28 cellular contexts compared by ENCODE assay signal in the genomic region with DNA sequence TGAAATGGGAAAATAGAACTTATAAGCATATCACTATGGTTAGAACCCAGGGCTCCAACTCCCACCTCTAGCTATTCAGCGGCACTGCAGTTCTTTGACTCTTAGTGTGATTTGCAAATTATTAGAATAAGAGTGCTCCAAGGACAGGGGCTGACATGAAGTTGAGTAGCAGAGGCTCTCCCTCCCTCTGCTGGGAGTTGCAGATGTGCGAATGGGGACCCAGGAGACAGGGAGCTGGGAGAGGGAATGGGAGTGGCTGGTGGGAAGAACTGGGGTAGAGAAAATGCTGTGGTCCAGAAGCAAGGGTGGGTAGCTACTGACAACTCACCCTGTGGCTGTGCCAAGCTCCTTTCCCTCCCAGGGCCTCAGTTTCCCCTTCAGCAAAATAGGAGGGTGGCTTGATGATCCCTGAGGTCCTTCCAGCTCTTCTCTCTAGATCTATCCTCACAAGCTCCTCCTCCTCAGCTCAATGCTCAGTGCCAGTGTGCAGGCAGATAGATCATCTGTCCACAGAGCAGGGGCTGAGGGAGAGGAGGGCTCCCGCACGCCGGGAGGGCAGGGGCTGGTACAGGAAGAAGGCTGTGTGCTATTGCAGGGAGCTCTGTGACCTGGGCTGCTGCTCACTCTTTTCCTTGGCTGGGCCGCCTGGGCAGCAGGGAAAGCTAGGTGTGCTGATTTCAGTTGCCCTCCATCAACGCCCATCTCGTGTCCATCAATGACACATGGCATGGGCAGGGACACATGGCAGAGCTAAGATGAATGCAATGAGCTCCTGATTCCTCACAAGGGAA.
DNase-seq lines count a peak whose midpoint lies in the region; ATAC-seq, FAIRE-seq and TF ChIP-seq lines count a peak whose summit lies in the region.
"Had no signal": no experiment of that assay in that cellular context is flagged by ENCODE, and none has a peak within 500 bp of the region (broad histone marks: within the 10 kb centered on the region; RNA-seq: fewer than 3 reads in every experiment).

No MANE protein-coding gene starts in this region.

- H4K20me1 ChIP-seq in H1 (replicated peaks in 1 of 2; ENCODE audit: control insufficient read depth in 1 of 2, insufficient read depth in 2 of 2, low read length in 2 of 2) (no peaks in the 10 kb centered on the region), neural progenitor cell (ENCODE audit: low read depth) (no peaks in the 10 kb centered on the region)
- H4K20me1 ChIP-seq: BLaER1 had no signal

- H3K4me3 Mint-ChIP-seq in neural progenitor cell: peak overlapping the region; percentile 4
- H3K4me3 Mint-ChIP-seq: CD4-positive, alpha-beta memory T cell; CD4-positive, CD25-positive, alpha-beta regulatory T cell; CD8-positive, alpha-beta memory T cell had no signal

- DNase-seq in Right ventricle myocardium inferior (ENCODE audit: missing footprints) (peak; percentile 54), left ventricle myocardium inferior (no peak), H1 (ENCODE audit: low read depth in 1 of 2, low spot score in 2 of 2) (no peak), neural progenitor cell (ENCODE audit: low spot score) (no peak), kidney (no peak), kidney glomerular epithelial cell (lab: John Stamatoyannopoulos, UW) (no peak)
- no peak for DNase-seq in activated CD8-positive, alpha-beta memory T cell treated with anti-CD3 and anti-CD28 coated beads, Interleukin-2, amount 50 U/mL, for 4 hours
- DNase-seq: 8988T; ACHN; BE2C; C1 segment of cervical spinal cord; CD4-positive, alpha-beta memory T cell; CD4-positive, CD25-positive, alpha-beta regulatory T cell; CD8-positive, alpha-beta memory T cell; COR-L47; DMS 273 treated with DMSO at 0.1 percent for 48 hours; DMS153; DMS53; DMS79; DND-41; EL; GDM1 had no signal

- H3K4me3 ChIP-seq in left ventricle myocardium inferior (no peak overlapping the region), H1 (ENCODE audit: extremely low read depth in 1 of 4, insufficient read depth in 2 of 4, low read depth in 3 of 4, low read length in 4 of 4) (no peak overlapping the region), neural progenitor cell (no peak overlapping the region), kidney (ENCODE audit: low read length in 2 of 2) (no peak overlapping the region)
- H3K4me3 ChIP-seq: BLaER1, GM12878 had no signal

- no peak overlapping the region for H3K9ac ChIP-seq in H1 (replicated peaks in 1 of 4; ENCODE audit: extremely low read depth in 1 of 4, low read depth in 3 of 4, low read length in 3 of 4)
- H3K9ac ChIP-seq in neural progenitor cell: no peak overlapping the region
- no peak overlapping the region for H3K9ac ChIP-seq in kidney (ENCODE audit: low read length in 2 of 2)
- H3K9ac ChIP-seq: BLaER1 had no signal

- no peak overlapping the region for H3K4ac ChIP-seq in H1 (replicated peaks; ENCODE audit: insufficient read length, low read depth, low read length)

- no peak overlapping the region for H3K18ac ChIP-seq in H1 (ENCODE audit: extremely low read depth, low read length)

- TF ChIP-seq RAD21 in H1 (IDR thresholded peaks at IDR 0.05 in 1 of 2, conservative IDR thresholded peaks at IDR 0.05 in 1 of 2; ENCODE audit: low read depth in 2 of 2, low read length in 2 of 2): no peak

- no peak overlapping the region for H4K91ac ChIP-seq in H1 (replicated peaks; ENCODE audit: insufficient read length, low read length)

- peaks cover 52% of the 10 kb centered on the region for H3K27me3 ChIP-seq in left ventricle myocardium inferior (ENCODE audit: low read depth)
- no peaks in the 10 kb centered on the region; a peak in 2 of 7 replicates for H3K27me3 ChIP-seq in H1 (replicated peaks in 1 of 4; ENCODE audit: control insufficient read depth in 3 of 4, extremely low read depth in 1 of 4, insufficient read depth in 3 of 4, low read length in 3 of 4)
- no peaks in the 10 kb centered on the region for H3K27me3 ChIP-seq in neural progenitor cell
- H3K27me3 ChIP-seq: BE2C, BLaER1 had no signal

- H3K79me2 ChIP-seq in H1 (ENCODE audit: control insufficient read depth in 1 of 2, insufficient read depth in 2 of 2, low read length in 2 of 2) (no peaks in the 10 kb centered on the region), neural progenitor cell (ENCODE audit: low read depth) (no peaks in the 10 kb centered on the region)

- CTCF ChIA-PET in H1 (lab: Charles Lee; ENCODE audit: partially characterized antibody): interaction anchor here (0.6 to 2.7 kb wide), 21 partner anchors 8 to 478 kb away, joined by 3 to 14 read pairs (median 4); no protein-coding TSS in a partner anchor

- no peak overlapping the region for H3K14ac ChIP-seq in H1 (ENCODE audit: insufficient read length)

- peaks cover 5% of the 10 kb centered on the region for H3K4me1 ChIP-seq in left ventricle myocardium inferior
- peaks cover 3 to 23% (median 11%) of the 10 kb centered on the region in 4 experiments; a peak in 6 of 7 replicates for H3K4me1 ChIP-seq in H1 (replicated peaks in 1 of 4; ENCODE audit: control insufficient read depth in 3 of 4, insufficient read depth in 4 of 4, low read length in 3 of 4)
- H3K4me1 ChIP-seq in neural progenitor cell: peaks cover 31% of the 10 kb centered on the region
- H3K4me1 ChIP-seq in kidney (ENCODE audit: control insufficient read depth in 1 of 2, insufficient read depth in 1 of 2, low read depth in 1 of 2, low read length in 2 of 2): no peaks in the 10 kb centered on the region

- no peak overlapping the region for H2BK20ac ChIP-seq in H1 (ENCODE audit: low read length)

- peaks cover 8% of the 10 kb centered on the region for H3F3A ChIP-seq in neural progenitor cell (ENCODE audit: low read depth)

- intact Hi-C loops in Right ventricle myocardium inferior (cut with DNase I) (no loop called here), left ventricle myocardium inferior (cut with micrococcal nuclease) (no loop called here), kidney (cut with DNase I) (no loop called here)

- peak overlapping the region; percentile 68; the same call in 1 of the 2 replicates for H2BK12ac ChIP-seq in H1 (ENCODE audit: low read depth, low read length)

- no peak overlapping the region for H2BK120ac ChIP-seq in H1 (replicated peaks; ENCODE audit: low read depth, low read length)

- peak overlapping the region; percentile 76 for H3K27ac Mint-ChIP-seq in neural progenitor cell
- H3K27ac Mint-ChIP-seq: CD4-positive, alpha-beta memory T cell; CD4-positive, CD25-positive, alpha-beta regulatory T cell had no signal

- no peak for TF ChIP-seq EP300 in H1 (IDR thresholded peaks at IDR 0.05; ENCODE audit: borderline replicate concordance in 1 of 2, low read depth in 2 of 2, low read length in 2 of 2)

- H2AK5ac ChIP-seq in H1 (ENCODE audit: low read depth, low read length): no peak overlapping the region

- FAIRE-seq in H1 (lab: Jason Lieb, UNC) (no peak), kidney (lab: Jason Lieb, UNC) (no peak)
- FAIRE-seq: A204.1, GM12878, GM12892, GM18507 had no signal

- H3K9me3 Mint-ChIP-seq in neural progenitor cell: peaks cover 14% of the 10 kb centered on the region
- H3K9me3 Mint-ChIP-seq: CD4-positive, alpha-beta memory T cell; CD8-positive, alpha-beta memory T cell had no signal

- H4K5ac ChIP-seq in H1 (ENCODE audit: insufficient read length, low read depth, low read length): no peak overlapping the region

- H3K56ac ChIP-seq in H1 (replicated peaks; ENCODE audit: insufficient read length, low read depth, low read length): no peak overlapping the region

- no peak overlapping the region for H4K8ac ChIP-seq in H1 (ENCODE audit: extremely low read depth, insufficient read depth, low read length)

- H3K4me1 Mint-ChIP-seq in neural progenitor cell: peaks cover 50% of the 10 kb centered on the region
- H3K4me1 Mint-ChIP-seq: CD4-positive, alpha-beta memory T cell; CD4-positive, CD25-positive, alpha-beta regulatory T cell; CD8-positive, alpha-beta memory T cell had no signal

- H3K36me3 ChIP-seq in left ventricle myocardium inferior (no peaks in the 10 kb centered on the region), H1 (ENCODE audit: control insufficient read depth in 2 of 4, insufficient read depth in 4 of 4, low read length in 3 of 4) (no peaks in the 10 kb centered on the region), neural progenitor cell (no peaks in the 10 kb centered on the region), kidney (ENCODE audit: control insufficient read depth in 1 of 2, insufficient read depth in 2 of 2, low read length in 2 of 2) (no peaks in the 10 kb centered on the region)
- H3K36me3 ChIP-seq: BE2C, BLaER1 had no signal

- peaks cover 10% of the 10 kb centered on the region for H3K27me3 Mint-ChIP-seq in neural progenitor cell (ENCODE audit: insufficient read depth, low read depth)

- no peak for TF ChIP-seq CTCF in left ventricle myocardium inferior (IDR thresholded peaks at IDR 0.05; ENCODE audit: borderline replicate concordance)
- TF ChIP-seq CTCF in H1 (IDR thresholded peaks at IDR 0.05; ENCODE audit: control extremely low read depth in 1 of 3, insufficient read depth in 1 of 3, low read depth in 1 of 3, low read length in 3 of 3): no peak
- TF ChIP-seq CTCF in neural progenitor cell (IDR thresholded peaks at IDR 0.05): no peak
- TF ChIP-seq CTCF in kidney (IDR thresholded peaks at IDR 0.05; ENCODE audit: borderline replicate concordance, extremely low read depth, insufficient read depth): no peak

- 0 out of 2 replicates have a peak overlapping the region, but pooled peaks have one; percentile 81 for H2BK15ac ChIP-seq in H1 (ENCODE audit: low read length)

- no peaks in the 10 kb centered on the region for H3K23me2 ChIP-seq in H1 (ENCODE audit: low read depth, low read length)

- POLR2A ChIA-PET in H1 (lab: Charles Lee; ENCODE audit: partially characterized antibody): interaction anchor here (1.2 kb wide), 1 partner anchor 45 kb away, joined by 4 read pairs; no protein-coding TSS in a partner anchor

- H3K4me2 ChIP-seq in H1 (ENCODE audit: insufficient read depth in 1 of 2, low read depth in 2 of 2, low read length in 2 of 2) (no peak overlapping the region), neural progenitor cell (no peak overlapping the region)
- H3K4me2 ChIP-seq: BLaER1 had no signal

- H3K23ac ChIP-seq in H1 (ENCODE audit: insufficient read length): no peak overlapping the region

- no peak overlapping the region for H2BK5ac ChIP-seq in H1 (ENCODE audit: low read depth, low read length)

- no peak overlapping the region for H3K27ac ChIP-seq in left ventricle myocardium inferior (replicated peaks)
- no peak overlapping the region for H3K27ac ChIP-seq in H1 (ENCODE audit: low read depth, low read length)
- no peak overlapping the region for H3K27ac ChIP-seq in neural progenitor cell
- H3K27ac ChIP-seq in kidney (ENCODE audit: low read depth in 2 of 2, low read length in 2 of 2): no peak overlapping the region
- H3K27ac ChIP-seq: BLaER1 had no signal

- no peak for TF ChIP-seq POLR2A in H1 (IDR thresholded peaks at IDR 0.05; ENCODE audit: control extremely low read depth in 1 of 2, low read depth in 2 of 2, low read length in 2 of 2)

- H3K9me3 ChIP-seq in left ventricle myocardium inferior (replicated peaks) (peaks cover 15% of the 10 kb centered on the region), H1 (ENCODE audit: insufficient read depth in 2 of 2, low read depth in 1 of 2, low read length in 1 of 2) (no peaks in the 10 kb centered on the region), neural progenitor cell (ENCODE audit: low read depth) (no peaks in the 10 kb centered on the region), kidney (ENCODE audit: control insufficient read depth in 1 of 2, low read length in 2 of 2) (no peaks in the 10 kb centered on the region)
- H3K9me3 ChIP-seq: BE2C, BLaER1 had no signal

- H3K79me1 ChIP-seq in H1 (ENCODE audit: low read depth, low read length): no peaks in the 10 kb centered on the region

- H3K36me3 Mint-ChIP-seq in neural progenitor cell: no peaks in the 10 kb centered on the region
- H3K36me3 Mint-ChIP-seq: CD14-positive monocyte; CD4-positive, alpha-beta memory T cell; CD4-positive, CD25-positive, alpha-beta regulatory T cell; CD8-positive, alpha-beta memory T cell had no signal

- H2AFZ ChIP-seq in H1 (ENCODE audit: low read length) (no peak overlapping the region), neural progenitor cell (replicated peaks) (no peak overlapping the region)

- WGBS in H1 (ENCODE audit: extremely low coverage in 1 of 2, insufficient coverage in 1 of 2, insufficient read length in 1 of 2, insufficient replicate concordance in 2 of 2, low coverage in 1 of 2, low lambda C conversion rate in 2 of 2, missing lambda C conversion rate in 1 of 2), 2 experiments: 88% methylated on average over 8 of the region's 8 CpGs; no CpG with 5 or more reads in 1 of the 2 experiments

- ATAC-seq in Right ventricle myocardium inferior: no peak
- ATAC-seq: GM12878 had no signal
